ENCODE assay signal across 1 cellular context in genomic region chr4:10115657-10116624, GRCh38.
TF ChIP-seq lines count a peak whose summit lies in the region.

No MANE protein-coding gene starts in this region.

TF ChIP-seq in WTC11, 78 proteins besides CTCF, POLR2A, EP300 and RAD21 (continued from another document):
- TF ChIP-seq PRDM15 (CRISPR knock-in tag; IDR thresholded peaks at IDR 0.05): no peak
